In the genomic region with DNA sequence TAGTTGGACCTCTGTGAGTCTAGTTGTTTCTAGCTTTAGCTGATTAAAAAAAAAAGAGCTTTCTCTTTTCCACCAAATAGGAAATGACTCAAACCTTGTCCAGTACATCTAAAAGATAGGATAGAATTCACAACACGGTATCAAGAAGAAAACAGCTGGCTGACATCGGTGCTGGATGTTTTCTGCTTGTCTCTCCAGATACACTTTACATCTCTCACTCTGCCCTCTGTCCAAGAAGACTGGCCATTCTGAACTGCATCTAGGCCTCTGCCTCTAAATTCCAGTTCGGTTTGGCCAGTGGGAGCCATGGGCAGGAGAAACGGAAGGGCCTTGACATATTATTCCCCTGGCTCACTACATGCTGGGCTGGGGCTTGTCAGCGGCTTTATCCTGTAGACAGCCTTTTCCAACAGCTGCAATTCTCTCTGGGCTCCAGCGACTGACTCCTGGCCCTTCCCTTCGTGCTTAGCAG, we compare ENCODE assay signal across 13 cellular contexts. TPM values are rescaled to one million over a fixed set of nuclear protein-coding genes. Genes with fewer than 3 reads are reported as not detected.
DNase-seq lines count a peak whose midpoint lies in the region; ATAC-seq and TF ChIP-seq lines count a peak whose summit lies in the region.
"Had no signal": no experiment of that assay in that cellular context is flagged by ENCODE, and none has a peak within 500 bp of the region (broad histone marks: within the 10 kb centered on the region; RNA-seq: fewer than 3 reads in every experiment).

No MANE protein-coding gene starts in this region.

- POLR2A ChIA-PET in WTC11 (lab: Charles Lee) = interaction anchor here (1.0 kb wide), 1 partner anchor 88 kb away, joined by 4 read pairs; no protein-coding TSS in a partner anchor

- H3K36me3 ChIP-seq in tibial artery = no peaks in the 10 kb centered on the region
- H3K36me3 ChIP-seq: transverse colon had no signal

- H3K4me1 Mint-ChIP-seq in WTC11 = peaks cover 43% of the 10 kb centered on the region
- H3K4me1 Mint-ChIP-seq: activated naive CD4-positive, alpha-beta T cell treated with anti-CD3 and anti-CD28 coated beads, Interleukin-2, amount 10 ng/mL, durations not matched to agents 7 days and 5 days had no signal

- H3K4me3 Mint-ChIP-seq in WTC11 = no peak overlapping the region
- H3K4me3 Mint-ChIP-seq: activated naive CD4-positive, alpha-beta T cell treated with anti-CD3 and anti-CD28 coated beads, Interleukin-2, amount 10 ng/mL, durations not matched to agents 7 days and 5 days; dendritic cell treated with granulocyte-macrophage colony-stimulating factor and Interleukin-4, amounts not matched to agents 40 ng/mL and 50 ng/mL, for 4 days had no signal

- no peaks in the 10 kb centered on the region for H3K4me1 ChIP-seq in tibial artery
- H3K4me1 ChIP-seq: transverse colon had no signal

- no peak overlapping the region for H3K27ac Mint-ChIP-seq in WTC11
- H3K27ac Mint-ChIP-seq: activated naive CD4-positive, alpha-beta T cell treated with anti-CD3 and anti-CD28 coated beads, Interleukin-2, amount 10 ng/mL, durations not matched to agents 7 days and 5 days; dendritic cell treated with granulocyte-macrophage colony-stimulating factor and Interleukin-4, amounts not matched to agents 40 ng/mL and 50 ng/mL, for 4 days had no signal

- H3K27me3 ChIP-seq in tibial artery = no peaks in the 10 kb centered on the region

- TF ChIP-seq CTCF in WTC11 (IDR thresholded peaks at IDR 0.05) (no peak), fibroblast of the aortic adventitia (IDR thresholded peaks at IDR 0.05; ENCODE audit: insufficient read depth, low read length) (no peak), tibial artery (IDR thresholded peaks at IDR 0.05) (no peak)

- ATAC-seq in WTC11 (peak; percentile 86), HG02970 (IDR thresholded peaks at IDR 0.05; ENCODE audit: low FRiP score, unreplicated experiment) (no peak), HG02763 (IDR thresholded peaks at IDR 0.05; ENCODE audit: unreplicated experiment) (no peak), GM18511 (IDR thresholded peaks at IDR 0.05; ENCODE audit: unreplicated experiment) (no peak)

- peak overlapping the region; percentile 12 to 14 for H3K27ac ChIP-seq in tibial artery
- H3K27ac ChIP-seq: RWPE1, transverse colon had no signal

- CTCF ChIA-PET in WTC11 (lab: Charles Lee) = interaction anchor here (1.0 to 1.6 kb wide), 4 partner anchors 9 to 180 kb away, joined by 3 to 6 read pairs (median 4); no protein-coding TSS in a partner anchor

- no peaks in the 10 kb centered on the region for H3K36me3 Mint-ChIP-seq in WTC11
- H3K36me3 Mint-ChIP-seq: activated naive CD4-positive, alpha-beta T cell treated with anti-CD3 and anti-CD28 coated beads, Interleukin-2, amount 10 ng/mL, durations not matched to agents 7 days and 5 days had no signal

- intact Hi-C loops in tibial artery (cut with DNase I; ENCODE audit: low total_unique reads) = no loop called here

- DNase-seq in WTC11 (ENCODE audit: low spot score) (peak; percentile 24), fibroblast of the aortic adventitia (ENCODE audit: low read depth) (peak; percentile 89), lung microvascular endothelial cell (ENCODE audit: low read depth in 2 of 2) (peak; percentile 73 to 85), tibial artery (peak in 1 of 2 donors; percentile 51), DMS79 treated with DMSO at 0.1 percent for 48 hours (lab: John Stamatoyannopoulos, UW) (no peak)
- DNase-seq: activated naive CD4-positive, alpha-beta T cell treated with anti-CD3 and anti-CD28 coated beads, Interleukin-2, amount 10 ng/mL, durations not matched to agents 7 days and 5 days; NCI-H226; transverse colon had no signal

- H3K4me3 ChIP-seq in fibroblast of the aortic adventitia (ENCODE audit: low read depth, low read length) = no peak overlapping the region
- no peak overlapping the region for H3K4me3 ChIP-seq in tibial artery
- H3K4me3 ChIP-seq: transverse colon had no signal

- no peaks in the 10 kb centered on the region for H3K9me3 ChIP-seq in tibial artery
- H3K9me3 ChIP-seq: transverse colon had no signal

- no peaks in the 10 kb centered on the region for H3K9me3 Mint-ChIP-seq in WTC11
- H3K9me3 Mint-ChIP-seq: activated naive CD4-positive, alpha-beta T cell treated with anti-CD3 and anti-CD28 coated beads, Interleukin-2, amount 10 ng/mL, durations not matched to agents 7 days and 5 days; dendritic cell treated with granulocyte-macrophage colony-stimulating factor and Interleukin-4, amounts not matched to agents 40 ng/mL and 50 ng/mL, for 4 days had no signal

- H3K27me3 Mint-ChIP-seq in WTC11 (ENCODE audit: low read depth) = no peaks in the 10 kb centered on the region; the same call in 1 of the 2 replicates

TF ChIP-seq in WTC11, 78 proteins besides CTCF, POLR2A, EP300 and RAD21:
- TF ChIP-seq JAZF1 (CRISPR knock-in tag; IDR thresholded peaks at IDR 0.05) = no peak
- no peak for TF ChIP-seq ELF4 (CRISPR knock-in tag; IDR thresholded peaks at IDR 0.05; ENCODE audit: low read depth)
- TF ChIP-seq SMAD4 (CRISPR knock-in tag; IDR thresholded peaks at IDR 0.05) = no peak
- no peak for TF ChIP-seq GTF2I (CRISPR knock-in tag; conservative IDR thresholded peaks at IDR 0.05)
- TF ChIP-seq, protein P1, sequence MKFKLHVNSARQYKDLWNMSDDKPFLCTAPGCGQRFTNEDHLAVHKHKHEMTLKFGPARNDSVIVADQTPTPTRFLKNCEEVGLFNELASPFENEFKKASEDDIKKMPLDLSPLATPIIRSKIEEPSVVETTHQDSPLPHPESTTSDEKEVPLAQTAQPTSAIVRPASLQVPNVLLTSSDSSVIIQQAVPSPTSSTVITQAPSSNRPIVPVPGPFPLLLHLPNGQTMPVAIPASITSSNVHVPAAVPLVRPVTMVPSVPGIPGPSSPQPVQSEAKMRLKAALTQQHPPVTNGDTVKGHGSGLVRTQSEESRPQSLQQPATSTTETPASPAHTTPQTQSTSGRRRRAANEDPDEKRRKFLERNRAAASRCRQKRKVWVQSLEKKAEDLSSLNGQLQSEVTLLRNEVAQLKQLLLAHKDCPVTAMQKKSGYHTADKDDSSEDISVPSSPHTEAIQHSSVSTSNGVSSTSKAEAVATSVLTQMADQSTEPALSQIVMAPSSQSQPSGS (CRISPR knock-in tag; IDR thresholded peaks at IDR 0.05; ENCODE audit: borderline replicate concordance, low read depth) = no peak
- no peak for TF ChIP-seq MYBL2 (CRISPR knock-in tag; IDR thresholded peaks at IDR 0.05)
- TF ChIP-seq ETV6 (CRISPR knock-in tag; IDR thresholded peaks at IDR 0.05) = no peak
- TF ChIP-seq ATF1 (CRISPR knock-in tag; IDR thresholded peaks at IDR 0.05) = no peak
- TF ChIP-seq, protein P2, sequence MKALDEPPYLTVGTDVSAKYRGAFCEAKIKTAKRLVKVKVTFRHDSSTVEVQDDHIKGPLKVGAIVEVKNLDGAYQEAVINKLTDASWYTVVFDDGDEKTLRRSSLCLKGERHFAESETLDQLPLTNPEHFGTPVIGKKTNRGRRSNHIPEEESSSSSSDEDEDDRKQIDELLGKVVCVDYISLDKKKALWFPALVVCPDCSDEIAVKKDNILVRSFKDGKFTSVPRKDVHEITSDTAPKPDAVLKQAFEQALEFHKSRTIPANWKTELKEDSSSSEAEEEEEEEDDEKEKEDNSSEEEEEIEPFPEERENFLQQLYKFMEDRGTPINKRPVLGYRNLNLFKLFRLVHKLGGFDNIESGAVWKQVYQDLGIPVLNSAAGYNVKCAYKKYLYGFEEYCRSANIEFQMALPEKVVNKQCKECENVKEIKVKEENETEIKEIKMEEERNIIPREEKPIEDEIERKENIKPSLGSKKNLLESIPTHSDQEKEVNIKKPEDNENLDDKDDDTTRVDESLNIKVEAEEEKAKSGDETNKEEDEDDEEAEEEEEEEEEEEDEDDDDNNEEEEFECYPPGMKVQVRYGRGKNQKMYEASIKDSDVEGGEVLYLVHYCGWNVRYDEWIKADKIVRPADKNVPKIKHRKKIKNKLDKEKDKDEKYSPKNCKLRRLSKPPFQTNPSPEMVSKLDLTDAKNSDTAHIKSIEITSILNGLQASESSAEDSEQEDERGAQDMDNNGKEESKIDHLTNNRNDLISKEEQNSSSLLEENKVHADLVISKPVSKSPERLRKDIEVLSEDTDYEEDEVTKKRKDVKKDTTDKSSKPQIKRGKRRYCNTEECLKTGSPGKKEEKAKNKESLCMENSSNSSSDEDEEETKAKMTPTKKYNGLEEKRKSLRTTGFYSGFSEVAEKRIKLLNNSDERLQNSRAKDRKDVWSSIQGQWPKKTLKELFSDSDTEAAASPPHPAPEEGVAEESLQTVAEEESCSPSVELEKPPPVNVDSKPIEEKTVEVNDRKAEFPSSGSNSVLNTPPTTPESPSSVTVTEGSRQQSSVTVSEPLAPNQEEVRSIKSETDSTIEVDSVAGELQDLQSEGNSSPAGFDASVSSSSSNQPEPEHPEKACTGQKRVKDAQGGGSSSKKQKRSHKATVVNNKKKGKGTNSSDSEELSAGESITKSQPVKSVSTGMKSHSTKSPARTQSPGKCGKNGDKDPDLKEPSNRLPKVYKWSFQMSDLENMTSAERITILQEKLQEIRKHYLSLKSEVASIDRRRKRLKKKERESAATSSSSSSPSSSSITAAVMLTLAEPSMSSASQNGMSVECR (CRISPR knock-in tag; IDR thresholded peaks at IDR 0.05; ENCODE audit: borderline replicate concordance) = no peak
- TF ChIP-seq NR2C2 (CRISPR knock-in tag; IDR thresholded peaks at IDR 0.05) = no peak
- TF ChIP-seq, protein P3, sequence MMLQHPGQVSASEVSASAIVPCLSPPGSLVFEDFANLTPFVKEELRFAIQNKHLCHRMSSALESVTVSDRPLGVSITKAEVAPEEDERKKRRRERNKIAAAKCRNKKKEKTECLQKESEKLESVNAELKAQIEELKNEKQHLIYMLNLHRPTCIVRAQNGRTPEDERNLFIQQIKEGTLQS (CRISPR knock-in tag; conservative IDR thresholded peaks at IDR 0.05) = no peak
- no peak for TF ChIP-seq CREB1 (CRISPR knock-in tag; IDR thresholded peaks at IDR 0.05)
- no peak for TF ChIP-seq ZNF121 (CRISPR knock-in tag; IDR thresholded peaks at IDR 0.05)
- TF ChIP-seq, protein P4, sequence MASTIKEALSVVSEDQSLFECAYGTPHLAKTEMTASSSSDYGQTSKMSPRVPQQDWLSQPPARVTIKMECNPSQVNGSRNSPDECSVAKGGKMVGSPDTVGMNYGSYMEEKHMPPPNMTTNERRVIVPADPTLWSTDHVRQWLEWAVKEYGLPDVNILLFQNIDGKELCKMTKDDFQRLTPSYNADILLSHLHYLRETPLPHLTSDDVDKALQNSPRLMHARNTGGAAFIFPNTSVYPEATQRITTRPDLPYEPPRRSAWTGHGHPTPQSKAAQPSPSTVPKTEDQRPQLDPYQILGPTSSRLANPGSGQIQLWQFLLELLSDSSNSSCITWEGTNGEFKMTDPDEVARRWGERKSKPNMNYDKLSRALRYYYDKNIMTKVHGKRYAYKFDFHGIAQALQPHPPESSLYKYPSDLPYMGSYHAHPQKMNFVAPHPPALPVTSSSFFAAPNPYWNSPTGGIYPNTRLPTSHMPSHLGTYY (CRISPR knock-in tag; IDR thresholded peaks at IDR 0.05) = no peak

RNA-seq across cellular contexts. Expression of a gene that starts 57.3 kb away (rescaled TPM):
- total RNA-seq in WTC11 (2021) (5.6 to 6.0 TPM (median 5.7 TPM) in 3 replicates), fibroblast of the aortic adventitia (ENCODE audit: low replicate concordance) (2.0 and 6.0 TPM in 2 replicates), lung microvascular endothelial cell (0.44 and 0.60 TPM in 2 replicates)
